In genomic region chr12:95700316-95700785, GRCh38 we compare ENCODE assay signal across 8 cellular contexts.
DNase-seq lines count a peak whose midpoint lies in the region; ATAC-seq and TF ChIP-seq lines count a peak whose summit lies in the region.

No MANE protein-coding gene starts in this region.

- no peak overlapping the region for H3K4me2 ChIP-seq in hepatocyte

- DNase-seq in GM10266 (ENCODE audit: extremely low spot score) (peak; percentile 66), HK-2 (ENCODE audit: unreplicated experiment) (peak; percentile 48), fibroblast of pulmonary artery (ENCODE audit: low read depth) (peak; percentile 47), uterus (no peak), hepatocyte (ENCODE audit: low spot score) (no peak), NCI-H187 (lab: John Stamatoyannopoulos, UW) (no peak), NCI-H774 (lab: John Stamatoyannopoulos, UW) (no peak)

- H4K20me1 ChIP-seq in hepatocyte (ENCODE audit: insufficient read depth, poor library complexity, severe bottlenecking): no peaks in the 10 kb centered on the region

- TF ChIP-seq CTCF in GM10266 (IDR thresholded peaks at IDR 0.05; ENCODE audit: control insufficient read depth, insufficient read depth, low read depth, missing control alignments): no peak
- no peak for TF ChIP-seq CTCF in fibroblast of pulmonary artery (IDR thresholded peaks at IDR 0.05; ENCODE audit: low read length, missing control alignments)
- no peak for TF ChIP-seq CTCF in uterus (IDR thresholded peaks at IDR 0.05)
- no peak for TF ChIP-seq CTCF in hepatocyte (IDR thresholded peaks at IDR 0.05; ENCODE audit: poor library complexity)

- no peak for TF ChIP-seq POLR2A in uterus (IDR thresholded peaks at IDR 0.05)

- WGBS in hepatocyte (ENCODE audit: low lambda C conversion rate, missing lambda C conversion rate): 81% methylated on average over 7 of the region's 7 CpGs

- H3K79me2 ChIP-seq in hepatocyte: no peaks in the 10 kb centered on the region

- H3K9me3 ChIP-seq in uterus: no peaks in the 10 kb centered on the region
- H3K9me3 ChIP-seq in hepatocyte (ENCODE audit: low read depth): no peaks in the 10 kb centered on the region

- H3K27ac ChIP-seq in uterus (no peak overlapping the region), hepatocyte (no peak overlapping the region)

- no peaks in the 10 kb centered on the region for H3K4me1 ChIP-seq in uterus
- no peaks in the 10 kb centered on the region for H3K4me1 ChIP-seq in hepatocyte (ENCODE audit: insufficient read depth)

- H3K9me2 ChIP-seq in hepatocyte (replicated peaks; ENCODE audit: insufficient read depth): no peaks in the 10 kb centered on the region

- no peaks in the 10 kb centered on the region for H3K27me3 ChIP-seq in uterus
- H3K27me3 ChIP-seq in hepatocyte: no peaks in the 10 kb centered on the region

- no peak overlapping the region for H2AFZ ChIP-seq in hepatocyte

- H3K36me3 ChIP-seq in uterus: no peaks in the 10 kb centered on the region
- H3K36me3 ChIP-seq in hepatocyte (replicated peaks; ENCODE audit: insufficient read depth, low read depth): no peaks in the 10 kb centered on the region

- intact Hi-C loops in uterus (cut with DNase I; ENCODE audit: low total_unique reads): no loop called here

- no peak overlapping the region for H3K4me3 ChIP-seq in fibroblast of pulmonary artery (replicated peaks; ENCODE audit: low read depth, low read length)
- no peak overlapping the region for H3K4me3 ChIP-seq in uterus
- H3K4me3 ChIP-seq in hepatocyte: no peak overlapping the region

- peak; percentile 94 for ATAC-seq in GM21526 (IDR thresholded peaks at IDR 0.05; ENCODE audit: low FRiP score, unreplicated experiment)

Comparison
In these comparisons a context has a peak if more than half of its experiments do, and no peak if none do; other contexts are left out.
1. DNase-seq: peak in GM10266 (single experiment), HK-2 (single experiment) and fibroblast of pulmonary artery (single experiment); none in uterus (0 of 2), hepatocyte (single experiment), NCI-H187 (0 of 2) and NCI-H774 (single experiment).